1 cellular context compared by ENCODE assay signal in the genomic region with DNA sequence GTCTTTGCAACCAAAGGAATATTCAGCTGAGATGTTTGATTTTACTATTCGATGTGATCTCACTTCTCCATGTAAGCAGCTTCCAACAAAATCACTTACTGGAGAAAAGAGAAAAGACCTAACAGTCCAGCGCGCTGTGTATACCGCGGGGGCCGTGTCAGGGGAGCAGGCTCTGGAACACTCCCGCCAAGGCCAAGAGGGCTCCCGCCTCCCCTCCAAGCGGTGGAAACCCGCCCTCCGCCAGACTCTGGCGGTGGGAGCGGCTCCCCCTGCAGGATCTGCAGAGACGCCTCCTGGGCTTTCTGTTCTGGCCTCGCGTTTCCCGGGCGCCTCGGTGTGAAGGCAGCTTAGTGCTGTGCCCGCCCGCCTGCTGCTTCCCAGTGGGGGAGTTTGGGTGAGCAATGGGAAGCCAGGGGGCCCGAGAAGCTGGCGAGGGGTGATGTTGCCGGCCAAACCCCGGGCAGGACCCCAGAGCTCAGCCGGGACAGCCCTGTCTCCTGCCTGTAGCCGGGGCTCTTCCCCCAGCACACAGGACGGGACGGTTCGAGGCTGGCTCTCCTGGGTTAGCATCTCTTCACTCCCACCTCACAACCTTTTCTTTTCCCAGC.
A peak's percentile ranks its signal among the peaks of the same experiment; 100 is the strongest.
TF ChIP-seq lines count a peak whose summit lies in the region.

No MANE protein-coding gene starts in this region.

TF ChIP-seq in HepG2, 621 proteins besides CTCF, POLR2A, EP300 and RAD21 (continued from another document and continues in another):
- no peak for TF ChIP-seq FOXC1 (CRISPR knock-in tag; IDR thresholded peaks at IDR 0.05; ENCODE audit: borderline replicate concordance)
- TF ChIP-seq, protein P1, sequence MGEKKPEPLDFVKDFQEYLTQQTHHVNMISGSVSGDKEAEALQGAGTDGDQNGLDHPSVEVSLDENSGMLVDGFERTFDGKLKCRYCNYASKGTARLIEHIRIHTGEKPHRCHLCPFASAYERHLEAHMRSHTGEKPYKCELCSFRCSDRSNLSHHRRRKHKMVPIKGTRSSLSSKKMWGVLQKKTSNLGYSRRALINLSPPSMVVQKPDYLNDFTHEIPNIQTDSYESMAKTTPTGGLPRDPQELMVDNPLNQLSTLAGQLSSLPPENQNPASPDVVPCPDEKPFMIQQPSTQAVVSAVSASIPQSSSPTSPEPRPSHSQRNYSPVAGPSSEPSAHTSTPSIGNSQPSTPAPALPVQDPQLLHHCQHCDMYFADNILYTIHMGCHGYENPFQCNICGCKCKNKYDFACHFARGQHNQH (CRISPR knock-in tag; IDR thresholded peaks at IDR 0.05) = peak; percentile 46; the same call in 1 of the 2 replicates
- TF ChIP-seq ZNF44 (CRISPR knock-in tag; IDR thresholded peaks at IDR 0.05) = no peak
- TF ChIP-seq HNRNPL (IDR thresholded peaks at IDR 0.05; ENCODE audit: low read depth, low read length) = 0 out of 2 replicates have a peak, but pooled peaks have one; percentile 45
- TF ChIP-seq, protein P2, sequence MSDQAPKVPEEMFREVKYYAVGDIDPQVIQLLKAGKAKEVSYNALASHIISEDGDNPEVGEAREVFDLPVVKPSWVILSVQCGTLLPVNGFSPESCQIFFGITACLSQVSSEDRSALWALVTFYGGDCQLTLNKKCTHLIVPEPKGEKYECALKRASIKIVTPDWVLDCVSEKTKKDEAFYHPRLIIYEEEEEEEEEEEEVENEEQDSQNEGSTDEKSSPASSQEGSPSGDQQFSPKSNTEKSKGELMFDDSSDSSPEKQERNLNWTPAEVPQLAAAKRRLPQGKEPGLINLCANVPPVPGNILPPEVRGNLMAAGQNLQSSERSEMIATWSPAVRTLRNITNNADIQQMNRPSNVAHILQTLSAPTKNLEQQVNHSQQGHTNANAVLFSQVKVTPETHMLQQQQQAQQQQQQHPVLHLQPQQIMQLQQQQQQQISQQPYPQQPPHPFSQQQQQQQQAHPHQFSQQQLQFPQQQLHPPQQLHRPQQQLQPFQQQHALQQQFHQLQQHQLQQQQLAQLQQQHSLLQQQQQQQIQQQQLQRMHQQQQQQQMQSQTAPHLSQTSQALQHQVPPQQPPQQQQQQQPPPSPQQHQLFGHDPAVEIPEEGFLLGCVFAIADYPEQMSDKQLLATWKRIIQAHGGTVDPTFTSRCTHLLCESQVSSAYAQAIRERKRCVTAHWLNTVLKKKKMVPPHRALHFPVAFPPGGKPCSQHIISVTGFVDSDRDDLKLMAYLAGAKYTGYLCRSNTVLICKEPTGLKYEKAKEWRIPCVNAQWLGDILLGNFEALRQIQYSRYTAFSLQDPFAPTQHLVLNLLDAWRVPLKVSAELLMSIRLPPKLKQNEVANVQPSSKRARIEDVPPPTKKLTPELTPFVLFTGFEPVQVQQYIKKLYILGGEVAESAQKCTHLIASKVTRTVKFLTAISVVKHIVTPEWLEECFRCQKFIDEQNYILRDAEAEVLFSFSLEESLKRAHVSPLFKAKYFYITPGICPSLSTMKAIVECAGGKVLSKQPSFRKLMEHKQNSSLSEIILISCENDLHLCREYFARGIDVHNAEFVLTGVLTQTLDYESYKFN (CRISPR knock-in tag; conservative IDR thresholded peaks at IDR 0.05) = peak; percentile 41; the same call in 1 of the 2 replicates
- TF ChIP-seq HCFC1 (IDR thresholded peaks at IDR 0.05; ENCODE audit: low read depth, low read length) = no peak
- no peak for TF ChIP-seq SUZ12 (IDR thresholded peaks at IDR 0.05; ENCODE audit: low read depth, low read length)
- TF ChIP-seq, protein P3, sequence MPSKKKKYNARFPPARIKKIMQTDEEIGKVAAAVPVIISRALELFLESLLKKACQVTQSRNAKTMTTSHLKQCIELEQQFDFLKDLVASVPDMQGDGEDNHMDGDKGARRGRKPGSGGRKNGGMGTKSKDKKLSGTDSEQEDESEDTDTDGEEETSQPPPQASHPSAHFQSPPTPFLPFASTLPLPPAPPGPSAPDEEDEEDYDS (CRISPR knock-in tag; IDR thresholded peaks at IDR 0.05) = no peak
- TF ChIP-seq PHF21A (CRISPR knock-in tag; IDR thresholded peaks at IDR 0.05) = 0 out of 2 replicates have a peak, but pooled peaks have one; percentile 26
- TF ChIP-seq MTA3 (CRISPR knock-in tag; IDR thresholded peaks at IDR 0.05) = no peak
- TF ChIP-seq ZNF660 (CRISPR knock-in tag; IDR thresholded peaks at IDR 0.05; ENCODE audit: borderline replicate concordance, low read depth) = no peak
- no peak for TF ChIP-seq KDM5A (IDR thresholded peaks at IDR 0.05; ENCODE audit: borderline replicate concordance, low read length)
- TF ChIP-seq ZNF136 (CRISPR knock-in tag; IDR thresholded peaks at IDR 0.05; ENCODE audit: low read depth) = no peak
- TF ChIP-seq, protein P4, sequence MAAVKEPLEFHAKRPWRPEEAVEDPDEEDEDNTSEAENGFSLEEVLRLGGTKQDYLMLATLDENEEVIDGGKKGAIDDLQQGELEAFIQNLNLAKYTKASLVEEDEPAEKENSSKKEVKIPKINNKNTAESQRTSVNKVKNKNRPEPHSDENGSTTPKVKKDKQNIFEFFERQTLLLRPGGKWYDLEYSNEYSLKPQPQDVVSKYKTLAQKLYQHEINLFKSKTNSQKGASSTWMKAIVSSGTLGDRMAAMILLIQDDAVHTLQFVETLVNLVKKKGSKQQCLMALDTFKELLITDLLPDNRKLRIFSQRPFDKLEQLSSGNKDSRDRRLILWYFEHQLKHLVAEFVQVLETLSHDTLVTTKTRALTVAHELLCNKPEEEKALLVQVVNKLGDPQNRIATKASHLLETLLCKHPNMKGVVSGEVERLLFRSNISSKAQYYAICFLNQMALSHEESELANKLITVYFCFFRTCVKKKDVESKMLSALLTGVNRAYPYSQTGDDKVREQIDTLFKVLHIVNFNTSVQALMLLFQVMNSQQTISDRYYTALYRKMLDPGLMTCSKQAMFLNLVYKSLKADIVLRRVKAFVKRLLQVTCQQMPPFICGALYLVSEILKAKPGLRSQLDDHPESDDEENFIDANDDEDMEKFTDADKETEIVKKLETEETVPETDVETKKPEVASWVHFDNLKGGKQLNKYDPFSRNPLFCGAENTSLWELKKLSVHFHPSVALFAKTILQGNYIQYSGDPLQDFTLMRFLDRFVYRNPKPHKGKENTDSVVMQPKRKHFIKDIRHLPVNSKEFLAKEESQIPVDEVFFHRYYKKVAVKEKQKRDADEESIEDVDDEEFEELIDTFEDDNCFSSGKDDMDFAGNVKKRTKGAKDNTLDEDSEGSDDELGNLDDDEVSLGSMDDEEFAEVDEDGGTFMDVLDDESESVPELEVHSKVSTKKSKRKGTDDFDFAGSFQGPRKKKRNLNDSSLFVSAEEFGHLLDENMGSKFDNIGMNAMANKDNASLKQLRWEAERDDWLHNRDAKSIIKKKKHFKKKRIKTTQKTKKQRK (IDR thresholded peaks at IDR 0.05; ENCODE audit: low read length) = no peak
- no peak for TF ChIP-seq KMT2B (CRISPR knock-in tag; IDR thresholded peaks at IDR 0.05)
- no peak for TF ChIP-seq FOXK2 (IDR thresholded peaks at IDR 0.05)
- no peak for TF ChIP-seq ZNF343 (CRISPR knock-in tag; IDR thresholded peaks at IDR 0.05)
- TF ChIP-seq NR1H2 (CRISPR knock-in tag; IDR thresholded peaks at IDR 0.05; ENCODE audit: borderline replicate concordance, low read depth) = no peak
- TF ChIP-seq, protein P5, sequence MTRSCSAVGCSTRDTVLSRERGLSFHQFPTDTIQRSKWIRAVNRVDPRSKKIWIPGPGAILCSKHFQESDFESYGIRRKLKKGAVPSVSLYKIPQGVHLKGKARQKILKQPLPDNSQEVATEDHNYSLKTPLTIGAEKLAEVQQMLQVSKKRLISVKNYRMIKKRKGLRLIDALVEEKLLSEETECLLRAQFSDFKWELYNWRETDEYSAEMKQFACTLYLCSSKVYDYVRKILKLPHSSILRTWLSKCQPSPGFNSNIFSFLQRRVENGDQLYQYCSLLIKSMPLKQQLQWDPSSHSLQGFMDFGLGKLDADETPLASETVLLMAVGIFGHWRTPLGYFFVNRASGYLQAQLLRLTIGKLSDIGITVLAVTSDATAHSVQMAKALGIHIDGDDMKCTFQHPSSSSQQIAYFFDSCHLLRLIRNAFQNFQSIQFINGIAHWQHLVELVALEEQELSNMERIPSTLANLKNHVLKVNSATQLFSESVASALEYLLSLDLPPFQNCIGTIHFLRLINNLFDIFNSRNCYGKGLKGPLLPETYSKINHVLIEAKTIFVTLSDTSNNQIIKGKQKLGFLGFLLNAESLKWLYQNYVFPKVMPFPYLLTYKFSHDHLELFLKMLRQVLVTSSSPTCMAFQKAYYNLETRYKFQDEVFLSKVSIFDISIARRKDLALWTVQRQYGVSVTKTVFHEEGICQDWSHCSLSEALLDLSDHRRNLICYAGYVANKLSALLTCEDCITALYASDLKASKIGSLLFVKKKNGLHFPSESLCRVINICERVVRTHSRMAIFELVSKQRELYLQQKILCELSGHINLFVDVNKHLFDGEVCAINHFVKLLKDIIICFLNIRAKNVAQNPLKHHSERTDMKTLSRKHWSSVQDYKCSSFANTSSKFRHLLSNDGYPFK (CRISPR knock-in tag; IDR thresholded peaks at IDR 0.05; ENCODE audit: borderline replicate concordance) = no peak
- no peak for TF ChIP-seq NFIB (CRISPR knock-in tag; IDR thresholded peaks at IDR 0.05; ENCODE audit: borderline replicate concordance)
- TF ChIP-seq RFX1 (IDR thresholded peaks at IDR 0.05) = no peak
- TF ChIP-seq RFXANK (CRISPR knock-in tag; IDR thresholded peaks at IDR 0.05) = no peak
- TF ChIP-seq SSRP1 (CRISPR knock-in tag; IDR thresholded peaks at IDR 0.05) = no peak
- TF ChIP-seq, protein P6, sequence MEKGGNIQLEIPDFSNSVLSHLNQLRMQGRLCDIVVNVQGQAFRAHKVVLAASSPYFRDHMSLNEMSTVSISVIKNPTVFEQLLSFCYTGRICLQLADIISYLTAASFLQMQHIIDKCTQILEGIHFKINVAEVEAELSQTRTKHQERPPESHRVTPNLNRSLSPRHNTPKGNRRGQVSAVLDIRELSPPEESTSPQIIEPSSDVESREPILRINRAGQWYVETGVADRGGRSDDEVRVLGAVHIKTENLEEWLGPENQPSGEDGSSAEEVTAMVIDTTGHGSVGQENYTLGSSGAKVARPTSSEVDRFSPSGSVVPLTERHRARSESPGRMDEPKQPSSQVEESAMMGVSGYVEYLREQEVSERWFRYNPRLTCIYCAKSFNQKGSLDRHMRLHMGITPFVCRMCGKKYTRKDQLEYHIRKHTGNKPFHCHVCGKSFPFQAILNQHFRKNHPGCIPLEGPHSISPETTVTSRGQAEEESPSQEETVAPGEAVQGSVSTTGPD (CRISPR knock-in tag; IDR thresholded peaks at IDR 0.05) = no peak
- no peak for TF ChIP-seq NR2F2 (IDR thresholded peaks at IDR 0.05; ENCODE audit: borderline replicate concordance, low read depth)
- no peak for TF ChIP-seq MEF2D (CRISPR knock-in tag; IDR thresholded peaks at IDR 0.05)
- no peak for TF ChIP-seq ZNF792 (CRISPR knock-in tag; IDR thresholded peaks at IDR 0.05)
- TF ChIP-seq, protein P7, sequence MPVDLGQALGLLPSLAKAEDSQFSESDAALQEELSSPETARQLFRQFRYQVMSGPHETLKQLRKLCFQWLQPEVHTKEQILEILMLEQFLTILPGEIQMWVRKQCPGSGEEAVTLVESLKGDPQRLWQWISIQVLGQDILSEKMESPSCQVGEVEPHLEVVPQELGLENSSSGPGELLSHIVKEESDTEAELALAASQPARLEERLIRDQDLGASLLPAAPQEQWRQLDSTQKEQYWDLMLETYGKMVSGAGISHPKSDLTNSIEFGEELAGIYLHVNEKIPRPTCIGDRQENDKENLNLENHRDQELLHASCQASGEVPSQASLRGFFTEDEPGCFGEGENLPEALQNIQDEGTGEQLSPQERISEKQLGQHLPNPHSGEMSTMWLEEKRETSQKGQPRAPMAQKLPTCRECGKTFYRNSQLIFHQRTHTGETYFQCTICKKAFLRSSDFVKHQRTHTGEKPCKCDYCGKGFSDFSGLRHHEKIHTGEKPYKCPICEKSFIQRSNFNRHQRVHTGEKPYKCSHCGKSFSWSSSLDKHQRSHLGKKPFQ (CRISPR knock-in tag; IDR thresholded peaks at IDR 0.05; ENCODE audit: insufficient replicate concordance) = peak; percentile 36
- no peak for TF ChIP-seq ZNF253 (CRISPR knock-in tag; IDR thresholded peaks at IDR 0.05; ENCODE audit: borderline replicate concordance)
- TF ChIP-seq ZNF496 (CRISPR knock-in tag; IDR thresholded peaks at IDR 0.05; ENCODE audit: insufficient replicate concordance) = no peak
- TF ChIP-seq, protein P8, sequence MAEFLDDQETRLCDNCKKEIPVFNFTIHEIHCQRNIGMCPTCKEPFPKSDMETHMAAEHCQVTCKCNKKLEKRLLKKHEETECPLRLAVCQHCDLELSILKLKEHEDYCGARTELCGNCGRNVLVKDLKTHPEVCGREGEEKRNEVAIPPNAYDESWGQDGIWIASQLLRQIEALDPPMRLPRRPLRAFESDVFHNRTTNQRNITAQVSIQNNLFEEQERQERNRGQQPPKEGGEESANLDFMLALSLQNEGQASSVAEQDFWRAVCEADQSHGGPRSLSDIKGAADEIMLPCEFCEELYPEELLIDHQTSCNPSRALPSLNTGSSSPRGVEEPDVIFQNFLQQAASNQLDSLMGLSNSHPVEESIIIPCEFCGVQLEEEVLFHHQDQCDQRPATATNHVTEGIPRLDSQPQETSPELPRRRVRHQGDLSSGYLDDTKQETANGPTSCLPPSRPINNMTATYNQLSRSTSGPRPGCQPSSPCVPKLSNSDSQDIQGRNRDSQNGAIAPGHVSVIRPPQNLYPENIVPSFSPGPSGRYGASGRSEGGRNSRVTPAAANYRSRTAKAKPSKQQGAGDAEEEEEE (CRISPR knock-in tag; IDR thresholded peaks at IDR 0.05; ENCODE audit: borderline replicate concordance) = no peak
- no peak; the same call in 1 of the 2 replicates for TF ChIP-seq ZNF614 (CRISPR knock-in tag; IDR thresholded peaks at IDR 0.05; ENCODE audit: borderline replicate concordance)
- no peak for TF ChIP-seq FOXJ3 (CRISPR knock-in tag; IDR thresholded peaks at IDR 0.05; ENCODE audit: borderline replicate concordance)
- TF ChIP-seq ZNF33A (CRISPR knock-in tag; IDR thresholded peaks at IDR 0.05; ENCODE audit: borderline replicate concordance) = no peak
